Comparison of ENCODE assay signal across 8 cellular contexts in the genomic region with DNA sequence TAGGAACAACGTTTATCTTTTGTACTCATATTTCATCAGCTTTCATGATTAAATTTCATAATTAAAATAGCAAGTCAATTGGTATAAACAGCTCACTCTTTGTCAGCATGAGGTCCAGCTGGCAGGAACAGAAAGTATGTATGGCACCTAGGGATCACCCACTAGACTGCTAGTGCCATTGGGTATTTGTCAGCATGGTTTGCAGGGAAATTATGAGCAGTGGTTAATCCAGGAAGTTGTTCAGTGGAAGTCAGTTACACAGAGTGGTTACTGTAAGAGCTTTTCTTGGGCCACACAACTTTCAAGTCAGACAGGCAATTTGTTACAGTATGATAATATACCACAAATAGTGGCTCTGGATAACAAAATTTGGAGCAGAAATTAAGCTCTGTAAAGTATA.
A peak's percentile ranks its signal among the peaks of the same experiment; 100 is the strongest.
DNase-seq lines count a peak whose midpoint lies in the region; ATAC-seq and TF ChIP-seq lines count a peak whose summit lies in the region.
"Had no signal": no experiment of that assay in that cellular context is flagged by ENCODE, and none has a peak within 500 bp of the region (broad histone marks: within the 10 kb centered on the region; RNA-seq: fewer than 3 reads in every experiment).

No MANE protein-coding gene starts in this region.

- no peaks in the 10 kb centered on the region for H3K36me3 ChIP-seq in prostate gland

- DNase-seq in NB4 (ENCODE audit: low read depth) (peak; percentile 79), amniotic stem cell (lab: John Stamatoyannopoulos, UW) (peak; percentile 52), non-pigmented ciliary epithelial cell (ENCODE audit: low read depth) (peak; percentile 64), Ammon's horn (ENCODE audit: low spot score) (no peak), prostate gland (ENCODE audit: low spot score) (no peak)
- DNase-seq: activated effector memory CD4-positive, alpha-beta T cell treated with anti-CD3 and anti-CD28 coated beads, Interleukin-2, amount 50 U/mL, for 16 hours had no signal

- TF ChIP-seq CTCF in NB4 (IDR thresholded peaks at IDR 0.05; ENCODE audit: low read depth, low read length) (no peak), prostate gland (IDR thresholded peaks at IDR 0.05) (no peak)

- ATAC-seq in GM18907 (IDR thresholded peaks at IDR 0.05; ENCODE audit: unreplicated experiment): peak; percentile 72
- no peak for ATAC-seq in stimulated activated memory B cell treated with anti-CD40 and anti-IgM and Interleukin-4, amounts not matched to agents 10 μg/mL and 1 μg/mL and 100 μg/mL, for 72 hours

- no peaks in the 10 kb centered on the region for H3K9me3 Mint-ChIP-seq in stimulated activated memory B cell treated with anti-CD40 and anti-IgM and Interleukin-4, amounts not matched to agents 10 μg/mL and 1 μg/mL and 100 μg/mL, for 72 hours

- H3K4me1 ChIP-seq in prostate gland (replicated peaks): no peaks in the 10 kb centered on the region

- no peak overlapping the region for H3K4me3 Mint-ChIP-seq in stimulated activated memory B cell treated with anti-CD40 and anti-IgM and Interleukin-4, amounts not matched to agents 10 μg/mL and 1 μg/mL and 100 μg/mL, for 72 hours

- peaks cover 10% of the 10 kb centered on the region for H3K4me1 Mint-ChIP-seq in stimulated activated memory B cell treated with anti-CD40 and anti-IgM and Interleukin-4, amounts not matched to agents 10 μg/mL and 1 μg/mL and 100 μg/mL, for 72 hours

- WGBS in prostate gland: 6% methylated on average over 1 of the region's 1 CpG

- no peaks in the 10 kb centered on the region for H3K27me3 Mint-ChIP-seq in stimulated activated memory B cell treated with anti-CD40 and anti-IgM and Interleukin-4, amounts not matched to agents 10 μg/mL and 1 μg/mL and 100 μg/mL, for 72 hours

- H3K27me3 ChIP-seq in prostate gland (replicated peaks; ENCODE audit: insufficient read depth): no peaks in the 10 kb centered on the region

- H3K27ac ChIP-seq in prostate gland: no peak overlapping the region

- TF ChIP-seq POLR2A in NB4 (IDR thresholded peaks at IDR 0.05; ENCODE audit: extremely low read depth, insufficient read length) (no peak), prostate gland (IDR thresholded peaks at IDR 0.05) (no peak)

- no peak overlapping the region for H3K27ac Mint-ChIP-seq in stimulated activated memory B cell treated with anti-CD40 and anti-IgM and Interleukin-4, amounts not matched to agents 10 μg/mL and 1 μg/mL and 100 μg/mL, for 72 hours

- H3K36me3 Mint-ChIP-seq in stimulated activated memory B cell treated with anti-CD40 and anti-IgM and Interleukin-4, amounts not matched to agents 10 μg/mL and 1 μg/mL and 100 μg/mL, for 72 hours: peaks cover 40% of the 10 kb centered on the region

- no peak overlapping the region for H3K4me3 ChIP-seq in NB4 (ENCODE audit: low read depth, low read length)
- no peak overlapping the region for H3K4me3 ChIP-seq in prostate gland

- intact Hi-C loops in prostate gland (cut with DNase I): no loop called here

- no peaks in the 10 kb centered on the region for H3K9me3 ChIP-seq in prostate gland

Comparison
In these comparisons a context has a peak if more than half of its experiments do, and no peak if none do; other contexts are left out.
1. DNase-seq: peak in NB4 (single experiment), amniotic stem cell (single experiment) and non-pigmented ciliary epithelial cell (single experiment); none in Ammon's horn (single experiment) and prostate gland (single experiment).